ENCODE assay signal across 27 cellular contexts in genomic region chr20:46939566-46939965, GRCh38. TPM values are rescaled to one million over a fixed set of nuclear protein-coding genes. Genes with fewer than 3 reads are reported as not detected.
"Had no signal": no experiment of that assay in that cellular context is flagged by ENCODE, and none has a peak within 500 bp of the region (broad histone marks: within the 10 kb centered on the region; RNA-seq: fewer than 3 reads in every experiment).

No MANE protein-coding gene starts in this region.

- H3K36me3 ChIP-seq: adrenal gland, Peyer's patch, SJCRH30 had no signal

- H3K27ac Mint-ChIP-seq: activated CD4-positive, alpha-beta memory T cell treated with anti-CD3 and anti-CD28 coated beads, Interleukin-2, amount 10 ng/mL, durations not matched to agents 7 days and 5 days; activated CD4-positive, alpha-beta T cell treated with anti-CD3 and anti-CD28 coated beads for 36 hours; activated naive CD8-positive, alpha-beta T cell treated with anti-CD3 and anti-CD28 coated beads, Interleukin-2, amount 10 ng/mL, durations not matched to agents 7 days and 5 days; T-helper 1 cell treated with Interleukin-12 subunit alpha and Interleukin-12 subunit beta and Interleukin-4 antibody, amounts not matched to agents 30 μg/mL and 1 μg/mL, for 36 hours had no signal

- H3K4me1 Mint-ChIP-seq: activated CD4-positive, alpha-beta memory T cell treated with anti-CD3 and anti-CD28 coated beads, Interleukin-2, amount 10 ng/mL, durations not matched to agents 7 days and 5 days; activated CD4-positive, alpha-beta T cell treated with anti-CD3 and anti-CD28 coated beads for 36 hours; activated naive CD8-positive, alpha-beta T cell treated with anti-CD3 and anti-CD28 coated beads, Interleukin-2, amount 10 ng/mL, durations not matched to agents 7 days and 5 days had no signal

- H3K36me3 Mint-ChIP-seq: activated naive CD8-positive, alpha-beta T cell treated with anti-CD3 and anti-CD28 coated beads, Interleukin-2, amount 10 ng/mL, durations not matched to agents 7 days and 5 days had no signal

- H3K4me3 Mint-ChIP-seq: activated CD4-positive, alpha-beta memory T cell treated with anti-CD3 and anti-CD28 coated beads, Interleukin-2, amount 10 ng/mL, durations not matched to agents 7 days and 5 days; activated CD4-positive, alpha-beta T cell treated with anti-CD3 and anti-CD28 coated beads for 36 hours; activated naive CD8-positive, alpha-beta T cell treated with anti-CD3 and anti-CD28 coated beads, Interleukin-2, amount 10 ng/mL, durations not matched to agents 7 days and 5 days; T-helper 1 cell treated with Interleukin-12 subunit alpha and Interleukin-12 subunit beta and Interleukin-4 antibody, amounts not matched to agents 30 μg/mL and 1 μg/mL, for 36 hours had no signal

- H3K9me3 ChIP-seq: adrenal gland, Peyer's patch, SJCRH30, SK-N-SH had no signal

- H3K9ac ChIP-seq: SK-N-SH had no signal

- H3K4me1 ChIP-seq: adrenal gland, Peyer's patch, SJCRH30 had no signal

- DNase-seq: activated CD4-positive, alpha-beta memory T cell treated with anti-CD3 and anti-CD28 coated beads, Interleukin-2, amount 10 ng/mL, durations not matched to agents 7 days and 5 days; activated CD4-positive, alpha-beta T cell treated with anti-CD3 and anti-CD28 coated beads, Interleukin-2, amount 50 U/mL, for 1 hour; activated CD4-positive, CD25-positive, alpha-beta regulatory T cell; activated CD8-positive, alpha-beta memory T cell treated with anti-CD3 and anti-CD28 coated beads, Interleukin-2, amount 50 U/mL, for 48 hours; activated naive CD4-positive, alpha-beta T cell treated with anti-CD3 and anti-CD28 coated beads, Interleukin-2, amount 50 U/mL, for 16 hours; activated naive CD8-positive, alpha-beta T cell treated with anti-CD3 and anti-CD28 coated beads, Interleukin-2, amount 10 ng/mL, durations not matched to agents 7 days and 5 days; activated T-cell treated with anti-CD3 and anti-CD28 coated beads, Interleukin-2, amount 50 U/mL, for 1 hour; adrenal gland; anterior cingulate cortex; cerebellar nuclear complex; MM.1S; NCI-H1092 treated with DMSO at 0.1 percent for 48 hours; NCI-H1436; NCI-H1694 treated with DMSO at 0.1 percent for 48 hours; NCI-H2029 treated with DMSO at 0.1 percent for 48 hours; NCI-H345; NCI-H510A; NCI-H526 treated with DMSO at 0.1 percent for 48 hours; Peyer's patch; Right ventricle myocardium superior had no signal

- H3K9me3 Mint-ChIP-seq: activated CD4-positive, alpha-beta memory T cell treated with anti-CD3 and anti-CD28 coated beads, Interleukin-2, amount 10 ng/mL, durations not matched to agents 7 days and 5 days; activated naive CD8-positive, alpha-beta T cell treated with anti-CD3 and anti-CD28 coated beads, Interleukin-2, amount 10 ng/mL, durations not matched to agents 7 days and 5 days; T-helper 1 cell treated with Interleukin-12 subunit alpha and Interleukin-12 subunit beta and Interleukin-4 antibody, amounts not matched to agents 30 μg/mL and 1 μg/mL, for 36 hours had no signal

- H3K4me2 ChIP-seq: SK-N-SH had no signal

- H3K4me3 ChIP-seq: adrenal gland, Peyer's patch, SJCRH30 had no signal

- H3K27ac ChIP-seq: adrenal gland, Peyer's patch, RWPE1, SJCRH30, VCaP had no signal

- H3K27me3 ChIP-seq: adrenal gland, Peyer's patch, SJCRH30 had no signal

RNA-seq across cellular contexts. Expression of gene EYA2, which starts 44.9 kb away (rescaled TPM):
- total RNA-seq: activated CD4-positive, alpha-beta T cell treated with anti-CD3 and anti-CD28 coated beads for 36 hours; activated naive CD8-positive, alpha-beta T cell treated with anti-CD3 and anti-CD28 coated beads, Interleukin-2, amount 10 ng/mL, durations not matched to agents 7 days and 5 days; OCI-LY7 had no signal
